17 cellular contexts compared by ENCODE assay signal in the genomic region with DNA sequence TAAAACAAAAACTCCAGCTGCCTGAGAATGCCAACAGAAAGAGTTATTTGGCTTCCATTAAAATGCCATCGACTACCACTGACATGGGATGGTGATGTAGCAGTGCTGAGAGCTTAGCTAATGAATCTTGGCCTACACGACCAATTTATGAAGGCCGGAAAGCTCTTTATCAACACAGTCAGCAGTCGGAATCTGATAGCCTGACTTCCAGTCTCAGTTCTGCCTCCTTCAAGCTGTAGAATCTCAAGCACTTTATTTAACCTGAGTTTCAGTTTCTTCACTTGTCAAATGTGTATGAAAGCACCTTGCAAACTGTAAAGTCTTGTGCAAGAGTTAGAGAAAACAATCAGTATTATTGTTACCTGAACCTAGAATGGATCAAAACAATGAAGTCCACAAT.
"Had no signal": no experiment of that assay in that cellular context is flagged by ENCODE, and none has a peak within 500 bp of the region (broad histone marks: within the 10 kb centered on the region; RNA-seq: fewer than 3 reads in every experiment).

No MANE protein-coding gene starts in this region.

- DNase-seq: cerebellar nuclear complex; cortex of kidney; effector CD4-positive, alpha-beta T cell; mesenchymal stem cell; midbrain; naive thymus-derived CD4-positive, alpha-beta T cell; occipital lobe; pancreas; right cardiac atrium; sigmoid colon; spleen; stimulated activated CD4-positive, alpha-beta T cell treated with anti-CD3 and anti-CD28 coated beads, Interleukin-2, amount 100 ng/mL, for 48 hours; stimulated activated naive B cell treated with anti-CD40 and anti-IgM and Interleukin-4, amounts not matched to agents 10 μg/mL and 1 μg/mL and 100 μg/mL, for 72 hours; upper lobe of left lung had no signal

- H3K4me1 ChIP-seq: pancreas, spleen, tibial nerve, upper lobe of left lung had no signal

- H3K27me3 ChIP-seq: pancreas, sigmoid colon, spleen, tibial nerve, upper lobe of left lung had no signal

- H3K4me3 ChIP-seq: pancreas, sigmoid colon, spleen, thoracic aorta, tibial nerve, upper lobe of left lung had no signal

- ATAC-seq: left lobe of liver; naive thymus-derived CD4-positive, alpha-beta T cell; pancreas; right cardiac atrium; stimulated activated naive B cell treated with anti-CD40 and anti-IgM and Interleukin-4, amounts not matched to agents 10 μg/mL and 1 μg/mL and 100 μg/mL, for 72 hours had no signal

- H3K27ac ChIP-seq: pancreas, sigmoid colon, spleen, thoracic aorta, tibial nerve, upper lobe of left lung had no signal

- H3K9me3 ChIP-seq: pancreas, sigmoid colon, spleen, thoracic aorta, tibial nerve, upper lobe of left lung had no signal

- H3K36me3 ChIP-seq: pancreas, sigmoid colon, spleen, thoracic aorta, tibial nerve, upper lobe of left lung had no signal
